Comparison of ENCODE assay signal across 8 cellular contexts in the genomic region with DNA sequence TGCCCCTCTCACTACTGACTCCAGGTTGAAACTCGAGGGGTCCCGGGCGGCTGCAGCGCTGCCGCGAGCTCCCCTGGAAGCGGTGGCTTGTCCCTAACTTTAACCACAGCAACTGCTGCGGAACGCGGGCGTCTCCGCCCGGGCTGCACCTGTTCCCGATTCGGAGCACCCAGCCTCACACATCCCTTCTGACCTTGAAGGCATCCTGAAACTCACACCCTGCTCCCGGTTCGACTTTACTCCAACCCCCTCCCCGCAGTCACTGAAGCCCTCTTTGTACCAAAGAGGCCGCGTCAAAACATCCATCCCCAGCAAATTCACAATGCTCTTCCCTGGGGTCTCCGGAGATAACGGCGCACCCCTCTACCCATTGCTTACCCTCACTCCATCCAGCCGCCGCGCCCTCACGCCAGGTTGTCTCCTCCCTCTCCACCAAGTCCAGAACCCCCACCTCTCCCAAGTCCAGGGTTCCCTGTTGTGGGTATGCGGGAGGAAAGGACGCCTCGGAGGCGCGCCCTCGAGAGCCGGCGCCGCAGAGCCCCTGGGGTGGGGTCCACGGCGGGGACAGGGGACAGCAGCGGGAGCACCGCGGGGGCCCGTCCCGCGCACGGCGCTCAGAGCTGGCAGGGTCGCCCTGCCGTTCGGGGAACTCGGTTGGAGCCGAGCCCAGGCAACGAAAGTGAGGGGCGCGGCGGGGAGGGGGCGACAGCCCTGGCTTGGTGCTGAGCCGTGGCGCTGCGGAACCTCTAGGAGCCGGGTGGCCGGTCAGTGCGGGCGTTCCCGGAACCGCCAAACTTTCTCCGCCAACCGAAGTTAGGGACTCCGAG.
DNase-seq lines count a peak whose midpoint lies in the region; ATAC-seq and TF ChIP-seq lines count a peak whose summit lies in the region.

No MANE protein-coding gene starts in this region.

- TF ChIP-seq CTCF in DOHH2 (IDR thresholded peaks at IDR 0.05; ENCODE audit: low read depth, low read length, poor library complexity, severe bottlenecking) (no peak), HL-60 (IDR thresholded peaks at IDR 0.05; ENCODE audit: insufficient read depth, low read length) (no peak)

- no peaks in the 10 kb centered on the region for H3K79me2 ChIP-seq in DOHH2 (ENCODE audit: control insufficient read depth, low read length)

- H3K4me2 ChIP-seq in DOHH2 (ENCODE audit: low read length): peak overlapping the region; percentile 44; the same call in 1 of the 2 replicates

- H4K20me1 ChIP-seq in DOHH2 (ENCODE audit: control insufficient read depth, insufficient read depth, low read depth, low read length): no peaks in the 10 kb centered on the region

- H3K36me3 ChIP-seq in DOHH2 (ENCODE audit: control insufficient read depth, low read length): no peaks in the 10 kb centered on the region
- no peaks in the 10 kb centered on the region for H3K36me3 ChIP-seq in neuron (ENCODE audit: insufficient read depth, low read length)

- H3K27me3 ChIP-seq in DOHH2 (ENCODE audit: control insufficient read depth, low read length): peaks cover 54% of the 10 kb centered on the region
- peaks cover 61% of the 10 kb centered on the region for H3K27me3 ChIP-seq in HL-60 (ENCODE audit: insufficient read depth, poor library complexity, severe bottlenecking)
- peaks cover 76% of the 10 kb centered on the region for H3K27me3 ChIP-seq in neuron (ENCODE audit: insufficient read depth, low read length)

- no peak overlapping the region; the same call in 1 of the 2 replicates for H3K4me3 ChIP-seq in DOHH2 (ENCODE audit: low read length)
- H3K4me3 ChIP-seq in HL-60 (replicated peaks; ENCODE audit: insufficient read depth, low read length): peak overlapping the region; percentile 31
- peak overlapping the region; percentile 43 for H3K4me3 ChIP-seq in neuron (ENCODE audit: low read length)

- DNase-seq in HL-60 (ENCODE audit: low read depth in 1 of 2, low spot score in 1 of 2) (no peak), ecto neural progenitor cell (ENCODE audit: low spot score) (peak; percentile 59), NCI-H524 treated with DMSO at 0.1 percent for 48 hours (lab: John Stamatoyannopoulos, UW) (no peak)

- H3F3A ChIP-seq in DOHH2 (ENCODE audit: control insufficient read depth, insufficient read depth): no peaks in the 10 kb centered on the region

- peak overlapping the region; percentile 85 for H2AFZ ChIP-seq in neuron (ENCODE audit: low read depth, low read length)

- H3K9me3 ChIP-seq in DOHH2 (ENCODE audit: control insufficient read depth, insufficient read depth, low read length) (no peaks in the 10 kb centered on the region), neuron (ENCODE audit: low read length) (no peaks in the 10 kb centered on the region)

- no peaks in the 10 kb centered on the region for H3K9me2 ChIP-seq in DOHH2 (replicated peaks; ENCODE audit: control insufficient read depth, low read length)

- peaks cover 3% of the 10 kb centered on the region; the same call in 1 of the 2 replicates for H3K4me1 ChIP-seq in DOHH2 (ENCODE audit: control insufficient read depth, low read length)
- peaks cover 4% of the 10 kb centered on the region for H3K4me1 ChIP-seq in neuron (ENCODE audit: insufficient read depth, low read length)

- ATAC-seq in HG03457 (IDR thresholded peaks at IDR 0.05; ENCODE audit: unreplicated experiment) (no peak), GM18873 (IDR thresholded peaks at IDR 0.05; ENCODE audit: low FRiP score, unreplicated experiment) (no peak), GM19023 (IDR thresholded peaks at IDR 0.05; ENCODE audit: unreplicated experiment) (no peak)

- H3K27ac ChIP-seq in DOHH2 (ENCODE audit: low read depth, low read length) (no peak overlapping the region), HL-60 (replicated peaks) (no peak overlapping the region)
